ENCODE assay signal across 8 cellular contexts in the genomic region with DNA sequence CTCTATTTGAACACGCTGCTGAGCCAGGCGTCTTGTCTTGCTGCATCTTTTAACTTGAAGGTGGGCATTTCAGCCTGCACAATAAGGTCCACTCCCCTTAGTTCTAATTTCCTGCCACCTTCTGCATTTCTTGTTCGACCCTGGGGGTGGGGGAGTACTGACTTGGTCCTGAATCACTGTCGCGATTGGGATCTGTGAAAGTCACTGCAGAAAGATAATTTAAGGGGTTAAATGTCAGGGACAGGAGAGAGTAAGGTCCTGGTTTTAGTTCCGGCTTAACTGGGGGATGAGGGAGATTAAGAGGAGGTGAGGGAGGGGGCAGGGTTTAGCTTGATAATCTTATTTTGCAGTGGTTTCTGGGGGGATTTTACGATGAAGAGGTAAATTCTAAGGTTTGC.
DNase-seq lines count a peak whose midpoint lies in the region; ATAC-seq and TF ChIP-seq lines count a peak whose summit lies in the region.

No MANE protein-coding gene starts in this region.

- peak overlapping the region; percentile 20 for H3K4me3 ChIP-seq in cardiac muscle cell
- peak overlapping the region; percentile 34 for H3K4me3 ChIP-seq in mononuclear cell (ENCODE audit: low read length)
- peak overlapping the region in 3 of 4 donors; percentile 34 to 55 (median 54) for H3K4me3 ChIP-seq in upper lobe of left lung

- intact Hi-C loops in cardiac septum (cut with DNase I): loop anchor here (5.0 kb wide), 3 partner anchors 74 to 279 kb away; a partner anchor contains a TSS

- H3K27me3 ChIP-seq in cardiac muscle cell (no peaks in the 10 kb centered on the region), mononuclear cell (ENCODE audit: insufficient read depth, low read length) (no peaks in the 10 kb centered on the region), upper lobe of left lung (no peaks in the 10 kb centered on the region)

- DNase-seq in cardiac muscle cell (ENCODE audit: low read depth in 1 of 2, low spot score in 1 of 2) (peak in 1 of 2 donors; percentile 6), cardiac septum (ENCODE audit: low spot score) (no peak), caudate nucleus (lab: John Stamatoyannopoulos, UW) (no peak), upper lobe of left lung (no peak), omental fat pad (ENCODE audit: low spot score) (no peak)
- no peak for DNase-seq in effector CD4-positive, alpha-beta T cell

- ATAC-seq in upper lobe of left lung (ENCODE audit: low FRiP score in 2 of 2): no peak
- no peak for ATAC-seq in HG03175 (IDR thresholded peaks at IDR 0.05; ENCODE audit: unreplicated experiment)
- no peak for ATAC-seq in omental fat pad (ENCODE audit: low FRiP score)

- TF ChIP-seq CTCF in cardiac muscle cell (IDR thresholded peaks at IDR 0.05; ENCODE audit: low read depth, low read length) (no peak), upper lobe of left lung (IDR thresholded peaks at IDR 0.05) (no peak), omental fat pad (IDR thresholded peaks at IDR 0.05) (no peak)

- H3K4me1 ChIP-seq in cardiac muscle cell (ENCODE audit: low read depth): peaks cover 39% of the 10 kb centered on the region
- peaks cover 94% of the 10 kb centered on the region for H3K4me1 ChIP-seq in mononuclear cell (ENCODE audit: insufficient read depth, low read length)
- peaks cover 20 to 51% (median 28%) of the 10 kb centered on the region in 4 donors for H3K4me1 ChIP-seq in upper lobe of left lung

- H3K9me3 ChIP-seq in cardiac muscle cell (ENCODE audit: low read depth): no peaks in the 10 kb centered on the region
- no peaks in the 10 kb centered on the region for H3K9me3 ChIP-seq in mononuclear cell (ENCODE audit: low read depth, low read length)
- H3K9me3 ChIP-seq in upper lobe of left lung: no peaks in the 10 kb centered on the region

- no peak for TF ChIP-seq POLR2A in upper lobe of left lung (IDR thresholded peaks at IDR 0.05)

- TF ChIP-seq EP300 in upper lobe of left lung (IDR thresholded peaks at IDR 0.05): no peak

- H3K27ac ChIP-seq in cardiac muscle cell (peak overlapping the region; percentile 94), caudate nucleus (ENCODE audit: low read depth, low read length) (peak overlapping the region; percentile 83), upper lobe of left lung (peak overlapping the region; percentile 66 to 87 (median 76))

- H3K36me3 ChIP-seq in cardiac muscle cell: no peaks in the 10 kb centered on the region
- no peaks in the 10 kb centered on the region for H3K36me3 ChIP-seq in upper lobe of left lung

- WGBS in upper lobe of left lung, 2 donors: 25 to 27% methylated on average over 7 of the region's 7 CpGs
